Comparison of ENCODE assay signal across 22 cellular contexts in genomic region chr17:41284043-41284442, GRCh38. TPM values are rescaled to one million over a fixed set of nuclear protein-coding genes. Genes with fewer than 3 reads are reported as not detected.
DNase-seq lines count a peak whose midpoint lies in the region; ATAC-seq and TF ChIP-seq lines count a peak whose summit lies in the region.
"Had no signal": no experiment of that assay in that cellular context is flagged by ENCODE, and none has a peak within 500 bp of the region (broad histone marks: within the 10 kb centered on the region; RNA-seq: fewer than 3 reads in every experiment).

No MANE protein-coding gene starts in this region.

- H3K9me3 ChIP-seq in neural progenitor cell (ENCODE audit: low read depth) = no peaks in the 10 kb centered on the region
- H3K9me3 ChIP-seq: BE2C had no signal

- no peaks in the 10 kb centered on the region for H3K27me3 Mint-ChIP-seq in GM23338 (ENCODE audit: insufficient read depth, low read depth, poor library complexity)
- H3K27me3 Mint-ChIP-seq in neural progenitor cell (ENCODE audit: insufficient read depth, low read depth) = no peaks in the 10 kb centered on the region

- H3F3A ChIP-seq in GM23338 (replicated peaks; ENCODE audit: low read depth) (no peaks in the 10 kb centered on the region), neural progenitor cell (ENCODE audit: low read depth) (no peaks in the 10 kb centered on the region)

- H3K4me3 Mint-ChIP-seq in GM23338 (no peak overlapping the region), neural progenitor cell (no peak overlapping the region)
- H3K4me3 Mint-ChIP-seq in stimulated activated effector memory CD8-positive, alpha-beta T cell treated with anti-CD3 and anti-CD28 coated beads, Interleukin-12 subunit alpha, Interleukin-12 subunit beta, amount 100 ng/mL, for 72 hours = no peak overlapping the region
- H3K4me3 Mint-ChIP-seq: T-helper 2 cell treated with Interferon-gamma antibody and Interleukin-4, amounts not matched to agents 5 μg/mL and 100 μg/mL, for 36 hours had no signal

- H3K27ac ChIP-seq in GM23338 (ENCODE audit: low read depth) (peak overlapping the region; percentile 47; the same call in 1 of the 2 replicates), neural progenitor cell (no peak overlapping the region)

- H3K9me3 Mint-ChIP-seq in GM23338 (no peaks in the 10 kb centered on the region), neural progenitor cell (no peaks in the 10 kb centered on the region)
- H3K9me3 Mint-ChIP-seq in stimulated activated effector memory CD8-positive, alpha-beta T cell treated with anti-CD3 and anti-CD28 coated beads, Interleukin-12 subunit alpha, Interleukin-12 subunit beta, amount 100 ng/mL, for 72 hours = no peaks in the 10 kb centered on the region
- H3K9me3 Mint-ChIP-seq: activated T-helper 2 cell treated with anti-CD3 and anti-CD28 coated beads, Interferon-gamma antibody, Interleukin-2, Interleukin-4, amounts not matched to agents 10 μg/mL and 5 μg/mL and 100 μg/mL, durations not matched to agents 14 hours and 24 hours and 36 hours; T-helper 2 cell treated with Interferon-gamma antibody and Interleukin-4, amounts not matched to agents 5 μg/mL and 100 μg/mL, for 36 hours had no signal

- H3K9ac ChIP-seq in neural progenitor cell = no peak overlapping the region

- H4K20me1 ChIP-seq in GM23338 (replicated peaks; ENCODE audit: insufficient read depth) = no peaks in the 10 kb centered on the region
- no peaks in the 10 kb centered on the region for H4K20me1 ChIP-seq in neural progenitor cell (ENCODE audit: low read depth)

- H2AFZ ChIP-seq in GM23338 (0 out of 2 replicates have a peak overlapping the region, but pooled peaks have one; percentile 30), neural progenitor cell (replicated peaks) (peak overlapping the region; percentile 22)

- ATAC-seq in GM23338 (no peak), GM21717 (IDR thresholded peaks at IDR 0.05; ENCODE audit: unreplicated experiment) (no peak)
- ATAC-seq in stimulated activated effector memory CD8-positive, alpha-beta T cell treated with anti-CD3 and anti-CD28 coated beads, Interleukin-12 subunit alpha, Interleukin-12 subunit beta, amount 100 ng/mL, for 72 hours = no peak
- ATAC-seq: activated CD4-positive, CD25-positive, alpha-beta regulatory T cell treated with anti-CD3 and anti-CD28 coated beads, Interleukin-2, amount 50 U/mL, for 24 hours had no signal

- no peaks in the 10 kb centered on the region for H3K79me2 ChIP-seq in GM23338 (replicated peaks; ENCODE audit: insufficient read depth)
- no peaks in the 10 kb centered on the region for H3K79me2 ChIP-seq in neural progenitor cell (ENCODE audit: low read depth)

- H3K36me3 ChIP-seq in GM23338 (ENCODE audit: insufficient read depth) = no peaks in the 10 kb centered on the region
- H3K36me3 ChIP-seq in neural progenitor cell = no peaks in the 10 kb centered on the region
- H3K36me3 ChIP-seq: BE2C had no signal

- no peak overlapping the region for H3K4me3 ChIP-seq in AG10803 (ENCODE audit: low read length)
- no peak overlapping the region for H3K4me3 ChIP-seq in GM23338
- H3K4me3 ChIP-seq in choroid plexus epithelial cell (ENCODE audit: low read depth, low read length) = no peak overlapping the region
- no peak overlapping the region for H3K4me3 ChIP-seq in neural progenitor cell

- H3K27ac Mint-ChIP-seq in GM23338 = no peak overlapping the region
- H3K27ac Mint-ChIP-seq in neural progenitor cell = no peak overlapping the region
- H3K27ac Mint-ChIP-seq in stimulated activated effector memory CD8-positive, alpha-beta T cell treated with anti-CD3 and anti-CD28 coated beads, Interleukin-12 subunit alpha, Interleukin-12 subunit beta, amount 100 ng/mL, for 72 hours = no peak overlapping the region
- H3K27ac Mint-ChIP-seq: activated T-helper 2 cell treated with anti-CD3 and anti-CD28 coated beads, Interferon-gamma antibody, Interleukin-2, Interleukin-4, amounts not matched to agents 10 μg/mL and 5 μg/mL and 100 μg/mL, durations not matched to agents 14 hours and 24 hours and 36 hours; T-helper 2 cell treated with Interferon-gamma antibody and Interleukin-4, amounts not matched to agents 5 μg/mL and 100 μg/mL, for 36 hours had no signal

- H3K9me2 ChIP-seq in GM23338 (ENCODE audit: insufficient read depth) = 0 out of 2 replicates have a peak, but pooled peaks cover 3% of the 10 kb centered on the region

- H3K4me2 ChIP-seq in GM23338 (peak overlapping the region; percentile 6; the same call in 1 of the 2 replicates), neural progenitor cell (no peak overlapping the region)

- H3K36me3 Mint-ChIP-seq in GM23338 (ENCODE audit: low read depth) = no peaks in the 10 kb centered on the region
- no peaks in the 10 kb centered on the region for H3K36me3 Mint-ChIP-seq in neural progenitor cell
- H3K36me3 Mint-ChIP-seq in stimulated activated effector memory CD8-positive, alpha-beta T cell treated with anti-CD3 and anti-CD28 coated beads, Interleukin-12 subunit alpha, Interleukin-12 subunit beta, amount 100 ng/mL, for 72 hours = no peaks in the 10 kb centered on the region

- H3K27me3 ChIP-seq in GM23338 (ENCODE audit: insufficient read depth) (no peaks in the 10 kb centered on the region), neural progenitor cell (no peaks in the 10 kb centered on the region)

- DNase-seq in AG10803 (ENCODE audit: low read depth) (peak; percentile 93), GM23338 (ENCODE audit: low spot score) (peak; percentile 21), choroid plexus epithelial cell (ENCODE audit: low read depth) (peak; percentile 20), neural progenitor cell (ENCODE audit: low spot score) (no peak), cardiac septum (ENCODE audit: low spot score) (no peak), NCI-H2171 (lab: John Stamatoyannopoulos, UW) (no peak)
- no peak for DNase-seq in stimulated activated effector memory CD8-positive, alpha-beta T cell treated with anti-CD3 and anti-CD28 coated beads, Interleukin-12 subunit alpha, Interleukin-12 subunit beta, amount 100 ng/mL, for 72 hours (ENCODE audit: low spot score in 2 of 2)
- DNase-seq: BE2C; effector CD8-positive, alpha-beta T cell; NCI-H1048; NCI-H2029 treated with DMSO at 0.1 percent for 48 hours; NCI-H524; occipital lobe; SHP77 treated with DMSO at 0.1 percent for 48 hours; stimulated activated CD4-positive, alpha-beta T cell treated with anti-CD3 and anti-CD28 coated beads, Interleukin-2, amount 100 ng/mL, for 48 hours; substantia nigra had no signal

- intact Hi-C loops in cardiac septum (cut with DNase I) = no loop called here

- H3K4me1 ChIP-seq in GM23338 (ENCODE audit: insufficient read depth) = peaks cover 19% of the 10 kb centered on the region
- H3K4me1 ChIP-seq in neural progenitor cell = peaks cover 6% of the 10 kb centered on the region
- H3K4me1 ChIP-seq: BE2C had no signal

- H3K4me1 Mint-ChIP-seq in GM23338 = peaks cover 18% of the 10 kb centered on the region
- no peaks in the 10 kb centered on the region for H3K4me1 Mint-ChIP-seq in neural progenitor cell
- H3K4me1 Mint-ChIP-seq in stimulated activated effector memory CD8-positive, alpha-beta T cell treated with anti-CD3 and anti-CD28 coated beads, Interleukin-12 subunit alpha, Interleukin-12 subunit beta, amount 100 ng/mL, for 72 hours = no peaks in the 10 kb centered on the region

- TF ChIP-seq CTCF in AG10803 (conservative IDR thresholded peaks at IDR 0.05; ENCODE audit: low read length) (no peak), GM23338 (conservative IDR thresholded peaks at IDR 0.05; ENCODE audit: low read depth in 2 of 2) (no peak), choroid plexus epithelial cell (conservative IDR thresholded peaks at IDR 0.05; ENCODE audit: low read depth, low read length) (no peak), neural progenitor cell (IDR thresholded peaks at IDR 0.05) (no peak)

RNA-seq across cellular contexts. Expression of gene KRTAP9-7, which starts 8.5 kb away (rescaled TPM):
- total RNA-seq in GM23338 (2014; rRNA removed; shearing (Covaris generic)) = not detected in 2 replicates
- polyA plus RNA-seq in GM23338 (2016; fragmentation: Nextera tagmentation; extraction: Ambion mirVana) = not detected in 2 replicates
- total RNA-seq in neural progenitor cell (ENCODE audit: low replicate concordance) (not detected in 2 replicates), cardiac septum (not detected)
- total RNA-seq: activated T-helper 2 cell treated with anti-CD3 and anti-CD28 coated beads, Interferon-gamma antibody, Interleukin-2, Interleukin-4, amounts not matched to agents 10 μg/mL and 5 μg/mL and 100 μg/mL, durations not matched to agents 14 hours and 24 hours and 36 hours; kidney epithelial cell; occipital lobe had no signal
- polyA plus RNA-seq: adipose tissue had no signal

RNA-seq across cellular contexts. Expression of gene KRTAP29-1, which starts 18.6 kb away (rescaled TPM):
- total RNA-seq in GM23338 (2014; rRNA removed; shearing (Covaris generic)) = not detected in 2 replicates
- not detected in 2 replicates for polyA plus RNA-seq in GM23338 (2016; fragmentation: Nextera tagmentation; extraction: Ambion mirVana)
- total RNA-seq in neural progenitor cell (ENCODE audit: low replicate concordance) = not detected in 2 replicates
- not detected for total RNA-seq in cardiac septum
- total RNA-seq: activated T-helper 2 cell treated with anti-CD3 and anti-CD28 coated beads, Interferon-gamma antibody, Interleukin-2, Interleukin-4, amounts not matched to agents 10 μg/mL and 5 μg/mL and 100 μg/mL, durations not matched to agents 14 hours and 24 hours and 36 hours; kidney epithelial cell; occipital lobe had no signal
- polyA plus RNA-seq: adipose tissue had no signal

RNA-seq across cellular contexts. Expression of gene KRTAP9-6, which starts 18.9 kb away (rescaled TPM):
- not detected in 2 replicates for total RNA-seq in GM23338 (2014; rRNA removed; shearing (Covaris generic))
- not detected in 2 replicates for polyA plus RNA-seq in GM23338 (2016; fragmentation: Nextera tagmentation; extraction: Ambion mirVana)
- not detected in 2 replicates for total RNA-seq in neural progenitor cell (ENCODE audit: low replicate concordance)
- not detected for total RNA-seq in cardiac septum
- total RNA-seq: activated T-helper 2 cell treated with anti-CD3 and anti-CD28 coated beads, Interferon-gamma antibody, Interleukin-2, Interleukin-4, amounts not matched to agents 10 μg/mL and 5 μg/mL and 100 μg/mL, durations not matched to agents 14 hours and 24 hours and 36 hours; kidney epithelial cell; occipital lobe had no signal
- polyA plus RNA-seq: adipose tissue had no signal

RNA-seq across cellular contexts. Expression of gene KRTAP16-1, which starts 25.1 kb away (rescaled TPM):
- not detected in 2 replicates for total RNA-seq in GM23338 (2014; rRNA removed; shearing (Covaris generic))
- not detected in 2 replicates for polyA plus RNA-seq in GM23338 (2016; fragmentation: Nextera tagmentation; extraction: Ambion mirVana)
- total RNA-seq in neural progenitor cell (ENCODE audit: low replicate concordance) = not detected in 2 replicates
- not detected for total RNA-seq in cardiac septum
- total RNA-seq: activated T-helper 2 cell treated with anti-CD3 and anti-CD28 coated beads, Interferon-gamma antibody, Interleukin-2, Interleukin-4, amounts not matched to agents 10 μg/mL and 5 μg/mL and 100 μg/mL, durations not matched to agents 14 hours and 24 hours and 36 hours; kidney epithelial cell; occipital lobe had no signal
- polyA plus RNA-seq: adipose tissue had no signal

RNA-seq across cellular contexts. Expression of gene KRTAP9-9, which starts 28.9 kb away (rescaled TPM):
- total RNA-seq in GM23338 (2014; rRNA removed; shearing (Covaris generic)) = not detected in 2 replicates
- not detected in 2 replicates for polyA plus RNA-seq in GM23338 (2016; fragmentation: Nextera tagmentation; extraction: Ambion mirVana)
- not detected in 2 replicates for total RNA-seq in neural progenitor cell (ENCODE audit: low replicate concordance)
- total RNA-seq in cardiac septum = not detected
- total RNA-seq: activated T-helper 2 cell treated with anti-CD3 and anti-CD28 coated beads, Interferon-gamma antibody, Interleukin-2, Interleukin-4, amounts not matched to agents 10 μg/mL and 5 μg/mL and 100 μg/mL, durations not matched to agents 14 hours and 24 hours and 36 hours; kidney epithelial cell; occipital lobe had no signal
- polyA plus RNA-seq: adipose tissue had no signal

Comparison
In these comparisons a context has a peak if more than half of its experiments do, and no peak if none do; other contexts are left out.
1. DNase-seq: peak in AG10803 (single experiment), GM23338 (single experiment) and choroid plexus epithelial cell (single experiment); none in neural progenitor cell (single experiment), stimulated activated effector memory CD8-positive, alpha-beta T cell treated with anti-CD3 and anti-CD28 coated beads, Interleukin-12 subunit alpha, Interleukin-12 subunit beta, amount 100 ng/mL, for 72 hours (0 of 2), cardiac septum (single experiment) and NCI-H2171 (single experiment).